ENCODE assay signal across 1 cellular context in the genomic region with DNA sequence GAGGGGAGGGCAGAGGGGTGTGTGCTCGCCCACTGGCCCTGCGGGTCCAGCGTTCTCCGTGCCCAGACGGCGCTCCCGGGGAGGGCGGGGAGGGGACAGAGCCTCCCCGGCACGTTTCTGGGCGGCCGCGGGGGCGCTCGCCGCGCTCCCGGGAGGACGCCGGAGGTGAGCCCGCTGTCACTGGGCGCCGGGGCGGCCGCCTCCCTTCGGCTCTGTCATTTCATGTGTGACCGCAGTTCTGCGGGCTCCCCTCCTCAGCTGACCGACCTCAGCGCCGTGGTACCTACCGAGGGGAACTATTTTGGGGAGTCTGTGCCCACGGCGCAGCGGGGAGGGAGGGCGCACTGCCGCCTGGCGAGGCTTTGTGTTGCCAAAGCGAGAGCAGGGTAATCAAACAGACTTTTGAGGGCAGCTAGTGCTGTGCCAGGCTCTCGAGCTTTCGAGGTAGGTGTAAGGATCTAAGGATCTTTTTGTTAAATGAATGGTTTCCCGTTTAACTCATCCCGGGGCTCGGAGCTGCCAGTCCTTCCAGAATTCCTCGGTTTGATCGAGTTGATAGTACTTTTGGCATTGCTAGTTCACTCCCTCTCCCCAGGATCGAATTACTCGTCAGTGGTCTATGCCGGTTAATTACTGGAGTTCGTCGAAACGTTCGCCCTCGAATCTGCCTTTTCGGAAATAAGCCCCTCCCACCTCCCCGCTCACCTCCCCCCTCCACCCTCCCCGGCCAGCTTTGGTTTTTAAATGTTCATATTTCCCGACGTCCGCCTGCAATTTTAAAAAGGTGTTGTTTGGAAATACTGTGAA.
TF ChIP-seq lines count a peak whose summit lies in the region.

No MANE protein-coding gene starts in this region.

TF ChIP-seq in HEK293, 187 proteins besides CTCF, POLR2A, EP300 and RAD21 (continued from another document):
- TF ChIP-seq, protein P1, sequence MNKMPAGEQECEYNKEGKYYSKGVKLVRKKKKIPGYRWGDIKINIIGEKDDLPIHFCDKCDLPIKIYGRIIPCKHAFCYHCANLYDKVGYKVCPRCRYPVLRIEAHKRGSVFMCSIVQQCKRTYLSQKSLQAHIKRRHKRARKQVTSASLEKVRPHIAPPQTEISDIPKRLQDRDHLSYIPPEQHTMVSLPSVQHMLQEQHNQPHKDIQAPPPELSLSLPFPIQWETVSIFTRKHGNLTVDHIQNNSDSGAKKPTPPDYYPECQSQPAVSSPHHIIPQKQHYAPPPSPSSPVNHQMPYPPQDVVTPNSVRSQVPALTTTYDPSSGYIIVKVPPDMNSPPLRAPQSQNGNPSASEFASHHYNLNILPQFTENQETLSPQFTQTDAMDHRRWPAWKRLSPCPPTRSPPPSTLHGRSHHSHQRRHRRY (tag by site-specific recombination; IDR thresholded peaks at IDR 0.05) = no peak
